ENCODE assay signal across 16 cellular contexts in the genomic region with DNA sequence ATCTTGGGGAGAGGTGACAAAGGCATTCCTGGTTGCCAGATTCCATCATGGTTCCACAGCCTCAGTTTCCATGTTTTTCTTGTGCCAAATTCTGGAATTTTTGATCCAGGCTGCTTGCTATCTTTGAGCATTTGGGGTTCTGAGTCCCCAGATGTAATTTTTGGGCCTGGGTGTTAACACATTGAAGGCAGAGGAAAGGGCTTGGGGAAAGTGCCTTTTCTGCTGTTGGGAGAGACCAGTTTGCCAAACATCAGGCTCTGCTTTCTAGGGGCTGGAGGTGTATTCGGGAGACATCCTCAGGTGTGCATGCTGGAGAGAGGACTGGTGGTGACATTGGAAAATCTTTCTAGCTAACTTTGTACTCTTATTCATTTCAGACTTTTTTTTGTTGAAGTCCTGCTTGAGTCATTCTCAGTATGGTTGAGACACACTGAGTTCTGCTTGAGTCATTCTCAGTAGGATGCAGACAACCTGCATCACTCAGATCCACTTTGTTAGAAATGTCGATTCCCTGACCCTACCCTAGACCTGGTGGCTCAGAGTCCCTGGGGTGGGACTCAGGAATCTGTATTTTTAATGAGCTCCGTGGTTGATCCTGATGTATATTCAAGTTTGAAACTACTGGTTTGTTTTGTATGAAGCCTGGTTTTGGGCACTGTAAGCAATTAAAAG.
DNase-seq lines count a peak whose midpoint lies in the region; ATAC-seq and TF ChIP-seq lines count a peak whose summit lies in the region.
"Had no signal": no experiment of that assay in that cellular context is flagged by ENCODE, and none has a peak within 500 bp of the region (broad histone marks: within the 10 kb centered on the region; RNA-seq: fewer than 3 reads in every experiment).

No MANE protein-coding gene starts in this region.

- H3K27ac ChIP-seq in ACC112 (ENCODE audit: low read depth, low read length), result peak overlapping the region; percentile 50
- H3K27ac ChIP-seq in HEK293 (ENCODE audit: extremely low read depth, low read depth, low read length), result no peak overlapping the region
- H3K27ac ChIP-seq: esophagus muscularis mucosa had no signal

- H3K27me3 ChIP-seq in ACC112 (ENCODE audit: insufficient read depth, low read length), result no peaks in the 10 kb centered on the region
- H3K27me3 ChIP-seq: esophagus muscularis mucosa had no signal

- intact Hi-C loops in Right ventricle myocardium superior (cut with DNase I), result no loop called here
- intact Hi-C loops in activated CD4-positive, alpha-beta memory T cell treated with anti-CD3 and anti-CD28 coated beads for 36 hours (cut with micrococcal nuclease), result no loop called here

- peaks cover 29% of the 10 kb centered on the region for H3K4me1 ChIP-seq in ACC112 (ENCODE audit: control insufficient read depth, insufficient read depth, low read length, unreplicated experiment)
- no peaks in the 10 kb centered on the region for H3K4me1 ChIP-seq in HEK293 (ENCODE audit: control insufficient read depth, insufficient read depth, low read length)

- H3K4me3 ChIP-seq in ACC112 (ENCODE audit: low read depth, low read length), result no peak overlapping the region
- H3K4me3 ChIP-seq in HEK293 (ENCODE audit: low read depth, low read length), result no peak overlapping the region
- no peak overlapping the region for H3K4me3 ChIP-seq in fibroblast of the aortic adventitia (ENCODE audit: low read depth, low read length)
- H3K4me3 ChIP-seq: esophagus muscularis mucosa had no signal

- TF ChIP-seq CTCF in HEK293 (tag by site-specific recombination; IDR thresholded peaks at IDR 0.05), result no peak
- TF ChIP-seq CTCF in fibroblast of the aortic adventitia (IDR thresholded peaks at IDR 0.05; ENCODE audit: insufficient read depth, low read length), result no peak

- H3K79me2 ChIP-seq in ACC112 (ENCODE audit: control insufficient read depth, insufficient read depth, low read length, unreplicated experiment), result no peaks in the 10 kb centered on the region

- H3K4me1 Mint-ChIP-seq in activated CD4-positive, alpha-beta memory T cell treated with anti-CD3 and anti-CD28 coated beads for 36 hours (ENCODE audit: low read depth), result no peaks in the 10 kb centered on the region
- H3K4me1 Mint-ChIP-seq: activated naive CD4-positive, alpha-beta T cell treated with anti-CD3 and anti-CD28 coated beads, Interleukin-2, amount 50 U/mL, for 24 hours had no signal

- peaks cover 5% of the 10 kb centered on the region for H3K27me3 Mint-ChIP-seq in activated CD4-positive, alpha-beta memory T cell treated with anti-CD3 and anti-CD28 coated beads for 36 hours

- no peak overlapping the region for H2AFZ ChIP-seq in ACC112 (ENCODE audit: low read length, unreplicated experiment)

- POLR2A ChIA-PET in HEK293 (lab: Yijun Ruan, JAX), result no interaction called here
- POLR2A ChIA-PET in activated CD4-positive, alpha-beta memory T cell treated with anti-CD3 and anti-CD28 coated beads for 36 hours (lab: Charles Lee), result no interaction called here

- H3K36me3 ChIP-seq in ACC112 (ENCODE audit: insufficient read depth, low read length) (no peaks in the 10 kb centered on the region), HEK293 (ENCODE audit: control insufficient read depth in 2 of 2, insufficient read depth in 1 of 2, low read length in 2 of 2) (no peaks in the 10 kb centered on the region)
- H3K36me3 ChIP-seq: esophagus muscularis mucosa had no signal

- no peak overlapping the region for H3K27ac Mint-ChIP-seq in activated CD4-positive, alpha-beta memory T cell treated with anti-CD3 and anti-CD28 coated beads for 36 hours
- H3K27ac Mint-ChIP-seq: activated naive CD4-positive, alpha-beta T cell treated with anti-CD3 and anti-CD28 coated beads, Interleukin-2, amount 50 U/mL, for 24 hours had no signal

- peak; percentile 54 for ATAC-seq in SK-N-SH treated with all-trans-retinoic acid at 6 μM for 48 hours
- ATAC-seq in Right ventricle myocardium superior (ENCODE audit: poor library complexity), result no peak
- ATAC-seq: HepG2 had no signal

- no peaks in the 10 kb centered on the region for H3K9me3 ChIP-seq in HEK293 (ENCODE audit: control insufficient read depth, insufficient read depth, low read depth, low read length)
- H3K9me3 ChIP-seq: esophagus muscularis mucosa had no signal

- CTCF ChIA-PET in HEK293 (lab: Yijun Ruan, JAX), result interaction anchor here (0.6 kb wide), 1 partner anchor 17 kb away, joined by 3 read pairs; no protein-coding TSS in a partner anchor
- CTCF ChIA-PET in activated CD4-positive, alpha-beta memory T cell treated with anti-CD3 and anti-CD28 coated beads for 36 hours (lab: Charles Lee), result no interaction called here

- no peaks in the 10 kb centered on the region for H3K36me3 Mint-ChIP-seq in activated CD4-positive, alpha-beta memory T cell treated with anti-CD3 and anti-CD28 coated beads for 36 hours
- H3K36me3 Mint-ChIP-seq: activated naive CD4-positive, alpha-beta T cell treated with anti-CD3 and anti-CD28 coated beads, Interleukin-2, amount 50 U/mL, for 24 hours had no signal

- no peaks in the 10 kb centered on the region for H3K9me3 Mint-ChIP-seq in activated CD4-positive, alpha-beta memory T cell treated with anti-CD3 and anti-CD28 coated beads for 36 hours
- H3K9me3 Mint-ChIP-seq: activated naive CD4-positive, alpha-beta T cell treated with anti-CD3 and anti-CD28 coated beads, Interleukin-2, amount 50 U/mL, for 24 hours had no signal

- DNase-seq in fibroblast of the aortic adventitia (ENCODE audit: low read depth) (peak; percentile 63), Right ventricle myocardium superior (no peak), anterior cingulate cortex (lab: John Stamatoyannopoulos, UW) (no peak), globus pallidus (ENCODE audit: low spot score) (no peak)
- no peak for DNase-seq in activated CD4-positive, alpha-beta memory T cell treated with anti-CD3 and anti-CD28 coated beads for 36 hours
- DNase-seq: DMS 273 treated with DMSO at 0.1 percent for 48 hours; NCI-H1436 treated with DMSO at 0.1 percent for 48 hours; NCI-H510A; SHP77 treated with DMSO at 0.1 percent for 48 hours; stimulated activated CD4-positive, alpha-beta T cell treated with anti-CD3 and anti-CD28 coated beads, Interleukin-15, amount 100 ng/mL, for 24 hours had no signal

- H3K4me3 Mint-ChIP-seq in activated CD4-positive, alpha-beta memory T cell treated with anti-CD3 and anti-CD28 coated beads for 36 hours, result no peak overlapping the region
- H3K4me3 Mint-ChIP-seq: activated naive CD4-positive, alpha-beta T cell treated with anti-CD3 and anti-CD28 coated beads, Interleukin-2, amount 50 U/mL, for 24 hours had no signal

TF ChIP-seq in HEK293, 187 proteins besides CTCF, POLR2A, EP300 and RAD21 (continues in another document):
- TF ChIP-seq ZIC2 (tag by site-specific recombination; IDR thresholded peaks at IDR 0.05) (peak; percentile 63), GLI4 (tag by site-specific recombination; IDR thresholded peaks at IDR 0.05) (no peak), ZNF629 (tag by site-specific recombination; IDR thresholded peaks at IDR 0.05) (no peak), MZF1 (tag by site-specific recombination; IDR thresholded peaks at IDR 0.05; ENCODE audit: borderline replicate concordance) (no peak), ZBTB20 (tag by site-specific recombination; IDR thresholded peaks at IDR 0.05) (peak; percentile 93), GLIS2 (tag by site-specific recombination; IDR thresholded peaks at IDR 0.05) (no peak), ZNF48 (tag by site-specific recombination; IDR thresholded peaks at IDR 0.05) (no peak), KLF16 (tag by site-specific recombination; IDR thresholded peaks at IDR 0.05) (no peak)
- TF ChIP-seq, protein P1, sequence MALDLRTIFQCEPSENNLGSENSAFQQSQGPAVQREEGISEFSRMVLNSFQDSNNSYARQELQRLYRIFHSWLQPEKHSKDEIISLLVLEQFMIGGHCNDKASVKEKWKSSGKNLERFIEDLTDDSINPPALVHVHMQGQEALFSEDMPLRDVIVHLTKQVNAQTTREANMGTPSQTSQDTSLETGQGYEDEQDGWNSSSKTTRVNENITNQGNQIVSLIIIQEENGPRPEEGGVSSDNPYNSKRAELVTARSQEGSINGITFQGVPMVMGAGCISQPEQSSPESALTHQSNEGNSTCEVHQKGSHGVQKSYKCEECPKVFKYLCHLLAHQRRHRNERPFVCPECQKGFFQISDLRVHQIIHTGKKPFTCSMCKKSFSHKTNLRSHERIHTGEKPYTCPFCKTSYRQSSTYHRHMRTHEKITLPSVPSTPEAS (tag by site-specific recombination; IDR thresholded peaks at IDR 0.05), result no peak

TF ChIP-seq in SK-N-SH treated with all-trans-retinoic acid at 6 μM for 48 hours, 23 proteins besides CTCF, POLR2A, EP300 and RAD21 (continues in another document):
- TF ChIP-seq GLIS3 (CRISPR knock-in tag; IDR thresholded peaks at IDR 0.05) (no peak), ZC3H10 (CRISPR knock-in tag; IDR thresholded peaks at IDR 0.05) (no peak)
- TF ChIP-seq, protein P2, sequence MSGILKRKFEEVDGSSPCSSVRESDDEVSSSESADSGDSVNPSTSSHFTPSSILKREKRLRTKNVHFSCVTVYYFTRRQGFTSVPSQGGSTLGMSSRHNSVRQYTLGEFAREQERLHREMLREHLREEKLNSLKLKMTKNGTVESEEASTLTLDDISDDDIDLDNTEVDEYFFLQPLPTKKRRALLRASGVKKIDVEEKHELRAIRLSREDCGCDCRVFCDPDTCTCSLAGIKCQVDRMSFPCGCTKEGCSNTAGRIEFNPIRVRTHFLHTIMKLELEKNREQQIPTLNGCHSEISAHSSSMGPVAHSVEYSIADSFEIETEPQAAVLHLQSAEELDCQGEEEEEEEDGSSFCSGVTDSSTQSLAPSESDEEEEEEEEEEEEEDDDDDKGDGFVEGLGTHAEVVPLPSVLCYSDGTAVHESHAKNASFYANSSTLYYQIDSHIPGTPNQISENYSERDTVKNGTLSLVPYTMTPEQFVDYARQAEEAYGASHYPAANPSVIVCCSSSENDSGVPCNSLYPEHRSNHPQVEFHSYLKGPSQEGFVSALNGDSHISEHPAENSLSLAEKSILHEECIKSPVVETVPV (CRISPR knock-in tag; IDR thresholded peaks at IDR 0.05), result no peak
- TF ChIP-seq, protein P3, sequence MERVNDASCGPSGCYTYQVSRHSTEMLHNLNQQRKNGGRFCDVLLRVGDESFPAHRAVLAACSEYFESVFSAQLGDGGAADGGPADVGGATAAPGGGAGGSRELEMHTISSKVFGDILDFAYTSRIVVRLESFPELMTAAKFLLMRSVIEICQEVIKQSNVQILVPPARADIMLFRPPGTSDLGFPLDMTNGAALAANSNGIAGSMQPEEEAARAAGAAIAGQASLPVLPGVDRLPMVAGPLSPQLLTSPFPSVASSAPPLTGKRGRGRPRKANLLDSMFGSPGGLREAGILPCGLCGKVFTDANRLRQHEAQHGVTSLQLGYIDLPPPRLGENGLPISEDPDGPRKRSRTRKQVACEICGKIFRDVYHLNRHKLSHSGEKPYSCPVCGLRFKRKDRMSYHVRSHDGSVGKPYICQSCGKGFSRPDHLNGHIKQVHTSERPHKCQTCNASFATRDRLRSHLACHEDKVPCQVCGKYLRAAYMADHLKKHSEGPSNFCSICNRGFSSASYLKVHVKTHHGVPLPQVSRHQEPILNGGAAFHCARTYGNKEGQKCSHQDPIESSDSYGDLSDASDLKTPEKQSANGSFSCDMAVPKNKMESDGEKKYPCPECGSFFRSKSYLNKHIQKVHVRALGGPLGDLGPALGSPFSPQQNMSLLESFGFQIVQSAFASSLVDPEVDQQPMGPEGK (CRISPR knock-in tag; IDR thresholded peaks at IDR 0.05; ENCODE audit: borderline replicate concordance), result no peak
